ENCODE assay signal across 18 cellular contexts in genomic region chr4:149911995-149912394, GRCh38.
DNase-seq lines count a peak whose midpoint lies in the region; ATAC-seq and TF ChIP-seq lines count a peak whose summit lies in the region.
"Had no signal": no experiment of that assay in that cellular context is flagged by ENCODE, and none has a peak within 500 bp of the region (broad histone marks: within the 10 kb centered on the region; RNA-seq: fewer than 3 reads in every experiment).

No MANE protein-coding gene starts in this region.

- intact Hi-C loops in colonic mucosa (cut with DNase I) = no loop called here

- peak overlapping the region; percentile 35 for H3K27ac Mint-ChIP-seq in mesothelial cell of epicardium
- H3K27ac Mint-ChIP-seq: CD14-positive monocyte had no signal

- H3K27me3 ChIP-seq in colonic mucosa (no peaks in the 10 kb centered on the region), MG63 (no peaks in the 10 kb centered on the region)

- H3K27ac ChIP-seq in HEK293 (ENCODE audit: extremely low read depth, low read depth, low read length) = no peak overlapping the region
- H3K27ac ChIP-seq in colonic mucosa = peak overlapping the region; percentile 63

- POLR2A ChIA-PET in HEK293 (lab: Yijun Ruan, JAX) = no interaction called here

- no peaks in the 10 kb centered on the region for H3K36me3 Mint-ChIP-seq in mesothelial cell of epicardium
- H3K36me3 Mint-ChIP-seq: CD14-positive monocyte had no signal

- H3K9me3 ChIP-seq in HEK293 (ENCODE audit: control insufficient read depth, insufficient read depth, low read depth, low read length) = no peaks in the 10 kb centered on the region
- no peaks in the 10 kb centered on the region for H3K9me3 ChIP-seq in colonic mucosa
- no peaks in the 10 kb centered on the region for H3K9me3 ChIP-seq in MG63
- H3K9me3 ChIP-seq: HAP-1 had no signal

- H3K9ac ChIP-seq in colonic mucosa (ENCODE audit: low read depth in 2 of 2, low read length in 2 of 2) = no peak overlapping the region

- ATAC-seq in GM21619 (IDR thresholded peaks at IDR 0.05; ENCODE audit: unreplicated experiment) (no peak), GM21423 (IDR thresholded peaks at IDR 0.05; ENCODE audit: unreplicated experiment) (no peak), HG03039 (IDR thresholded peaks at IDR 0.05; ENCODE audit: unreplicated experiment) (no peak)
- ATAC-seq: SK-N-SH treated with all-trans-retinoic acid at 6 μM for 48 hours had no signal

- DNase-seq in NCI-H69 (lab: John Stamatoyannopoulos, UW) (peak; percentile 11), colonic mucosa (no peak), mesothelial cell of epicardium (ENCODE audit: low spot score in 2 of 2, unreplicated experiment in 2 of 2) (no peak), MG63 (no peak)
- DNase-seq: AML-193, DMS 273 treated with DMSO at 0.1 percent for 48 hours, NCI-H1417 treated with DMSO at 0.1 percent for 48 hours, NCI-H2029, NCI-H524, OCI-M1, SHP77 treated with DMSO at 0.1 percent for 48 hours had no signal

- no peaks in the 10 kb centered on the region for H3K36me3 ChIP-seq in HEK293 (ENCODE audit: control insufficient read depth in 2 of 2, insufficient read depth in 1 of 2, low read length in 2 of 2)
- no peaks in the 10 kb centered on the region for H3K36me3 ChIP-seq in colonic mucosa
- no peaks in the 10 kb centered on the region for H3K36me3 ChIP-seq in MG63
- H3K36me3 ChIP-seq: HAP-1 had no signal

- no peaks in the 10 kb centered on the region for H3K27me3 Mint-ChIP-seq in mesothelial cell of epicardium (ENCODE audit: low read depth)

- H3K4me1 ChIP-seq in HEK293 (ENCODE audit: control insufficient read depth, insufficient read depth, low read length) (peaks cover 19% of the 10 kb centered on the region), colonic mucosa (no peaks in the 10 kb centered on the region)
- H3K4me1 ChIP-seq: HAP-1 had no signal

- no peak overlapping the region for H3K4me3 Mint-ChIP-seq in mesothelial cell of epicardium
- H3K4me3 Mint-ChIP-seq: CD14-positive monocyte had no signal

- H3K9me3 Mint-ChIP-seq in mesothelial cell of epicardium = no peaks in the 10 kb centered on the region

- TF ChIP-seq CTCF in HEK293 (tag by site-specific recombination; IDR thresholded peaks at IDR 0.05) (no peak), colonic mucosa (IDR thresholded peaks at IDR 0.05) (no peak), mesothelial cell of epicardium (IDR thresholded peaks at IDR 0.05; ENCODE audit: unreplicated experiment) (no peak)

- CTCF ChIA-PET in HEK293 (lab: Yijun Ruan, JAX) = interaction anchor here (0.6 kb wide), 1 partner anchor 553 kb away, joined by 3 read pairs; no protein-coding TSS in a partner anchor

- H3K4me1 Mint-ChIP-seq in mesothelial cell of epicardium = peaks cover 59% of the 10 kb centered on the region
- H3K4me1 Mint-ChIP-seq: CD14-positive monocyte had no signal

- H3K4me3 ChIP-seq in HEK293 (ENCODE audit: low read depth, low read length) (no peak overlapping the region), colonic mucosa (no peak overlapping the region), MG63 (no peak overlapping the region)
- H3K4me3 ChIP-seq: HAP-1 had no signal

TF ChIP-seq in HEK293, 187 proteins besides CTCF, POLR2A, EP300 and RAD21:
- TF ChIP-seq ZNF571 (tag by site-specific recombination; IDR thresholded peaks at IDR 0.05) = no peak
- peak; percentile 91 for TF ChIP-seq MZF1 (tag by site-specific recombination; IDR thresholded peaks at IDR 0.05; ENCODE audit: borderline replicate concordance)
- peak; percentile 59; the same call in 1 of the 2 replicates for TF ChIP-seq ZNF843 (tag by site-specific recombination; IDR thresholded peaks at IDR 0.05)
- TF ChIP-seq FEZF1 (tag by site-specific recombination; IDR thresholded peaks at IDR 0.05) = peak; percentile 82
- TF ChIP-seq, protein P1, sequence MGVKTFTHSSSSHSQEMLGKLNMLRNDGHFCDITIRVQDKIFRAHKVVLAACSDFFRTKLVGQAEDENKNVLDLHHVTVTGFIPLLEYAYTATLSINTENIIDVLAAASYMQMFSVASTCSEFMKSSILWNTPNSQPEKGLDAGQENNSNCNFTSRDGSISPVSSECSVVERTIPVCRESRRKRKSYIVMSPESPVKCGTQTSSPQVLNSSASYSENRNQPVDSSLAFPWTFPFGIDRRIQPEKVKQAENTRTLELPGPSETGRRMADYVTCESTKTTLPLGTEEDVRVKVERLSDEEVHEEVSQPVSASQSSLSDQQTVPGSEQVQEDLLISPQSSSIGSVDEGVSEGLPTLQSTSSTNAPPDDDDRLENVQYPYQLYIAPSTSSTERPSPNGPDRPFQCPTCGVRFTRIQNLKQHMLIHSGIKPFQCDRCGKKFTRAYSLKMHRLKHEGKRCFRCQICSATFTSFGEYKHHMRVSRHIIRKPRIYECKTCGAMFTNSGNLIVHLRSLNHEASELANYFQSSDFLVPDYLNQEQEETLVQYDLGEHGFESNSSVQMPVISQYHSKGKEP (tag by site-specific recombination; IDR thresholded peaks at IDR 0.05) = peak; percentile 9; the same call in 1 of the 2 replicates
- TF ChIP-seq SP7 (tag by site-specific recombination; IDR thresholded peaks at IDR 0.05) = no peak
- TF ChIP-seq ZNF416 (tag by site-specific recombination; IDR thresholded peaks at IDR 0.05) = no peak
- TF ChIP-seq ZNF354C (tag by site-specific recombination; IDR thresholded peaks at IDR 0.05; ENCODE audit: borderline replicate concordance, low read depth) = no peak
- peak; percentile 60; the same call in 1 of the 2 replicates for TF ChIP-seq ZNF692 (tag by site-specific recombination; IDR thresholded peaks at IDR 0.05)
- peak; percentile 90 for TF ChIP-seq PRDM6 (tag by site-specific recombination; IDR thresholded peaks at IDR 0.05)
- TF ChIP-seq ZFP37 (tag by site-specific recombination; IDR thresholded peaks at IDR 0.05) = no peak
- TF ChIP-seq ZNF248 (tag by site-specific recombination; IDR thresholded peaks at IDR 0.05) = no peak
- no peak for TF ChIP-seq ZBTB1 (tag by site-specific recombination; IDR thresholded peaks at IDR 0.05)
- TF ChIP-seq ZNF830 (tag by site-specific recombination; IDR thresholded peaks at IDR 0.05; ENCODE audit: low read depth) = no peak
- 0 out of 2 replicates have a peak, but pooled peaks have one; percentile 33 for TF ChIP-seq ZNF561 (tag by site-specific recombination; IDR thresholded peaks at IDR 0.05; ENCODE audit: borderline replicate concordance)
TF ChIP-seq in HEK293: peak in this region for 7.
